ENCODE assay signal across 11 cellular contexts in the genomic region with DNA sequence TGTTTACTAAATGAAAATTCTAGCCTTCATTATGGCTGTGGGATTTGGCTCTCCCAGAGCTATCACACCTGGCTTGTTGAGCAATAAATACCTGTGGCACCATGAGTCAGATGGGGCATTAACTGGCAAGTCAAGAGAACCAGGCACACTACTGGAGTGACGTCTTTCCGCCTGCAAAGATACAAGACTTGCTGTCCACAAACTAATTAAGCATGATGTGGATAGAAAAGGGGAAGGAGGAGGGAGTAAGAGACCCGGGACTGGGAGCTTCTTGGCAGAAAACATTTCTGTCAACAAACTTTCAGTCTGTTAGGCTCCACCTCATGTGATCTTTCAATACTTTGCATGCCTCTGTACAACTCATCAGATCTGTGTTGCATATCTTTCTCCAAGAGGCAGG. TPM values are rescaled to one million over a fixed set of nuclear protein-coding genes. Genes with fewer than 3 reads are reported as not detected.
DNase-seq lines count a peak whose midpoint lies in the region; ATAC-seq and TF ChIP-seq lines count a peak whose summit lies in the region.
"Had no signal": no experiment of that assay in that cellular context is flagged by ENCODE, and none has a peak within 500 bp of the region (broad histone marks: within the 10 kb centered on the region; RNA-seq: fewer than 3 reads in every experiment).

No MANE protein-coding gene starts in this region.

- H3K36me3 ChIP-seq in body of pancreas (replicated peaks in 1 of 2; ENCODE audit: insufficient read depth in 1 of 2, low read depth in 2 of 2): no peaks in the 10 kb centered on the region
- H3K36me3 ChIP-seq: tibial artery had no signal

- intact Hi-C loops in body of pancreas (cut with DNase I): no loop called here

- ATAC-seq in body of pancreas (peak; percentile 92), GM21737 (IDR thresholded peaks at IDR 0.05; ENCODE audit: unreplicated experiment) (no peak)
- ATAC-seq: A549; activated CD8-positive, alpha-beta T cell treated with anti-CD3 and anti-CD28 coated beads for 36 hours had no signal

- H3K27ac ChIP-seq in body of pancreas: no peak overlapping the region
- H3K27ac ChIP-seq: A549, tibial artery had no signal

- TF ChIP-seq POLR2A in body of pancreas (IDR thresholded peaks at IDR 0.05): no peak

- no peaks in the 10 kb centered on the region for H3K4me1 ChIP-seq in body of pancreas
- H3K4me1 ChIP-seq: A549 had no signal

- no peaks in the 10 kb centered on the region for H3K27me3 ChIP-seq in body of pancreas
- H3K27me3 ChIP-seq: tibial artery had no signal

- H3K4me3 ChIP-seq in body of pancreas: no peak overlapping the region
- H3K4me3 ChIP-seq: A549, tibial artery had no signal

- peak; percentile 27 for DNase-seq in SIG-M5 treated with dmso at 0.1 percent for 504 hours (lab: John Stamatoyannopoulos, UW; ENCODE audit: unreplicated experiment)
- no peak for DNase-seq in SIG-M5 (lab: John Stamatoyannopoulos, UW)
- peak; percentile 15 to 49 (median 32) for DNase-seq in body of pancreas
- peak; percentile 45 for DNase-seq in kidney glomerular epithelial cell (lab: John Stamatoyannopoulos, UW)
- DNase-seq in NCI-H69 (lab: John Stamatoyannopoulos, UW): no peak
- DNase-seq in D341Med (ENCODE audit: low spot score): no peak
- DNase-seq in NCI-H524 treated with DMSO at 0.1 percent for 48 hours (lab: John Stamatoyannopoulos, UW): no peak
- DNase-seq: activated CD8-positive, alpha-beta T cell treated with anti-CD3 and anti-CD28 coated beads for 36 hours; tibial artery had no signal

- WGBS in body of pancreas, 2 donors: 26 to 34% methylated on average over 3 of the region's 3 CpGs

- H3K9me3 ChIP-seq in body of pancreas: no peaks in the 10 kb centered on the region
- H3K9me3 ChIP-seq: A549, tibial artery had no signal

- TF ChIP-seq CTCF in body of pancreas (IDR thresholded peaks at IDR 0.05): no peak

RNA-seq across cellular contexts. Expression of a gene that starts 56.5 kb away (rescaled TPM):
- total RNA-seq in body of pancreas: 10 to 100 TPM; 33.3 to 57.9 TPM

Comparison
In these comparisons a context has a peak if more than half of its experiments do, and no peak if none do; other contexts are left out.
1. DNase-seq: peak in SIG-M5 treated with dmso at 0.1 percent for 504 hours (single experiment), body of pancreas (4 of 4) and kidney glomerular epithelial cell (single experiment); none in SIG-M5 (single experiment), NCI-H69 (single experiment), D341Med (single experiment) and NCI-H524 treated with DMSO at 0.1 percent for 48 hours (single experiment).